1 cellular context compared by ENCODE assay signal in the genomic region with DNA sequence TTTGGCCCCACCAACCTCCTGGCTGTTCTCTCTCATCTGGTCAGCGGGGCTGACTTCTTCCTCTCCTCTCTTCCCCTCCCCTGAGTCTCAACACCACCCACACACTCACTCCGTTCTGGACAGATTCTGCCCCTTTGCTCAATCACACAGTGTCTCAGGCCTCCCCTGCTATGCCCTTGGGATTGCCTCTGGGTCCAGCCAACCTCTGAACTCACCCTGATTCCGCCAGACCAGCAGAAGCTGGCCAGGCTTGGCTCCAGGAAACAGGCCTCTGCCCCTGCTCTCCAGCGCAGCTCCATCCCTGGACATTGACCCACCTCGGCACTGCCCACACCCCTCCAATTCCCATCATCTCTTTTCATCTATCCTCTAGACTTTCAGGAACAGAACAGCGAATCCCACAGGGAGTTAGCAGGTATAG.
TF ChIP-seq lines count a peak whose summit lies in the region.

No MANE protein-coding gene starts in this region.

TF ChIP-seq in HepG2, 621 proteins besides CTCF, POLR2A, EP300 and RAD21 (continued from another document and continues in another):
- TF ChIP-seq, protein P1, sequence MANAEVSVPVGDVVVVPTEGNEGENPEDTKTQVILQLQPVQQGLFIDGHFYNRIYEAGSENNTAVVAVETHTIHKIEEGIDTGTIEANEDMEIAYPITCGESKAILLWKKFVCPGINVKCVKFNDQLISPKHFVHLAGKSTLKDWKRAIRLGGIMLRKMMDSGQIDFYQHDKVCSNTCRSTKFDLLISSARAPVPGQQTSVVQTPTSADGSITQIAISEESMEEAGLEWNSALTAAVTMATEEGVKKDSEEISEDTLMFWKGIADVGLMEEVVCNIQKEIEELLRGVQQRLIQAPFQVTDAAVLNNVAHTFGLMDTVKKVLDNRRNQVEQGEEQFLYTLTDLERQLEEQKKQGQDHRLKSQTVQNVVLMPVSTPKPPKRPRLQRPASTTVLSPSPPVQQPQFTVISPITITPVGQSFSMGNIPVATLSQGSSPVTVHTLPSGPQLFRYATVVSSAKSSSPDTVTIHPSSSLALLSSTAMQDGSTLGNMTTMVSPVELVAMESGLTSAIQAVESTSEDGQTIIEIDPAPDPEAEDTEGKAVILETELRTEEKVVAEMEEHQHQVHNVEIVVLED (CRISPR knock-in tag; IDR thresholded peaks at IDR 0.05; ENCODE audit: borderline replicate concordance): no peak
- TF ChIP-seq KDM1A (CRISPR knock-in tag; IDR thresholded peaks at IDR 0.05) (0 out of 2 replicates have a peak, but pooled peaks have one; percentile 47), BHLHE40 (IDR thresholded peaks at IDR 0.05; ENCODE audit: low read length) (no peak), ZNF674 (CRISPR knock-in tag; IDR thresholded peaks at IDR 0.05; ENCODE audit: low read depth) (no peak), ZNF496 (CRISPR knock-in tag; IDR thresholded peaks at IDR 0.05; ENCODE audit: insufficient replicate concordance) (no peak), HOXA3 (CRISPR knock-in tag; IDR thresholded peaks at IDR 0.05) (peak; percentile 41; the same call in 1 of the 2 replicates), ZNF607 (CRISPR knock-in tag; IDR thresholded peaks at IDR 0.05; ENCODE audit: borderline replicate concordance) (no peak), ZNF337 (CRISPR knock-in tag; IDR thresholded peaks at IDR 0.05; ENCODE audit: borderline replicate concordance, low read depth) (no peak), LCORL (IDR thresholded peaks at IDR 0.05) (no peak), LCORL (CRISPR knock-in tag; IDR thresholded peaks at IDR 0.05) (peak; percentile 48; the same call in 1 of the 2 replicates), KAT8 (CRISPR knock-in tag; IDR thresholded peaks at IDR 0.05) (no peak), ARNT (IDR thresholded peaks at IDR 0.05) (no peak), BORCS8-MEF2B (CRISPR knock-in tag; IDR thresholded peaks at IDR 0.05) (no peak), POLR2G (IDR thresholded peaks at IDR 0.05; ENCODE audit: low read depth, low read length) (no peak), ZNF598 (CRISPR knock-in tag; IDR thresholded peaks at IDR 0.05; ENCODE audit: borderline replicate concordance) (0 out of 2 replicates have a peak, but pooled peaks have one; percentile 50), ZNF292 (CRISPR knock-in tag; IDR thresholded peaks at IDR 0.05; ENCODE audit: borderline replicate concordance, low read depth) (peak; percentile 74; the same call in 1 of the 2 replicates), SALL1 (CRISPR knock-in tag; IDR thresholded peaks at IDR 0.05) (peak; percentile 48; the same call in 1 of the 2 replicates), MBD4 (IDR thresholded peaks at IDR 0.05; ENCODE audit: borderline replicate concordance, low read length) (no peak), ZNF839 (CRISPR knock-in tag; IDR thresholded peaks at IDR 0.05; ENCODE audit: borderline replicate concordance) (no peak), CHD2 (IDR thresholded peaks at IDR 0.05; ENCODE audit: low read depth, low read length) (no peak), SSRP1 (CRISPR knock-in tag; IDR thresholded peaks at IDR 0.05) (no peak), CBFB (CRISPR knock-in tag; IDR thresholded peaks at IDR 0.05) (no peak), SIN3A (IDR thresholded peaks at IDR 0.05; ENCODE audit: borderline replicate concordance, low read depth, low read length) (no peak), CAMTA2 (CRISPR knock-in tag; IDR thresholded peaks at IDR 0.05; ENCODE audit: borderline replicate concordance) (no peak), ZNF552 (CRISPR knock-in tag; IDR thresholded peaks at IDR 0.05; ENCODE audit: borderline replicate concordance) (no peak), ZFY (CRISPR knock-in tag; IDR thresholded peaks at IDR 0.05) (peak; percentile 68), ELF3 (CRISPR knock-in tag; IDR thresholded peaks at IDR 0.05) (peak; percentile 48; the same call in 1 of the 2 replicates), PHB2 (IDR thresholded peaks at IDR 0.05; ENCODE audit: partially characterized antibody) (no peak), NKX3-1 (CRISPR knock-in tag; IDR thresholded peaks at IDR 0.05) (no peak), STAG1 (CRISPR knock-in tag; IDR thresholded peaks at IDR 0.05) (peak; percentile 29; the same call in 1 of the 2 replicates), ZNF589 (CRISPR knock-in tag; conservative IDR thresholded peaks at IDR 0.05) (no peak), PHF21A (CRISPR knock-in tag; IDR thresholded peaks at IDR 0.05) (peak; percentile 64; the same call in 1 of the 2 replicates), ZZZ3 (CRISPR knock-in tag; IDR thresholded peaks at IDR 0.05; ENCODE audit: borderline replicate concordance) (no peak), ATAD3A (CRISPR knock-in tag; IDR thresholded peaks at IDR 0.05) (no peak), ZNF383 (CRISPR knock-in tag; IDR thresholded peaks at IDR 0.05; ENCODE audit: borderline replicate concordance) (no peak), SP140L (CRISPR knock-in tag; IDR thresholded peaks at IDR 0.05; ENCODE audit: borderline replicate concordance) (no peak), REPIN1 (CRISPR knock-in tag; IDR thresholded peaks at IDR 0.05; ENCODE audit: borderline replicate concordance, low read depth) (0 out of 2 replicates have a peak, but pooled peaks have one; percentile 44), ZSCAN31 (CRISPR knock-in tag; IDR thresholded peaks at IDR 0.05; ENCODE audit: low read depth) (no peak), EHMT2 (IDR thresholded peaks at IDR 0.05; ENCODE audit: borderline replicate concordance, low read depth, low read length) (no peak), ELF1 (CRISPR knock-in tag; IDR thresholded peaks at IDR 0.05) (0 out of 2 replicates have a peak, but pooled peaks have one; percentile 33), NRL (CRISPR knock-in tag; IDR thresholded peaks at IDR 0.05; ENCODE audit: borderline replicate concordance) (no peak), ZNF10 (CRISPR knock-in tag; IDR thresholded peaks at IDR 0.05; ENCODE audit: borderline replicate concordance, low read depth) (no peak), MLLT10 (CRISPR knock-in tag; IDR thresholded peaks at IDR 0.05) (no peak), ZNF263 (CRISPR knock-in tag; IDR thresholded peaks at IDR 0.05) (peak; percentile 33; the same call in 1 of the 2 replicates), SRF (IDR thresholded peaks at IDR 0.05; ENCODE audit: low read depth, low read length) (no peak)
- TF ChIP-seq, protein P2, sequence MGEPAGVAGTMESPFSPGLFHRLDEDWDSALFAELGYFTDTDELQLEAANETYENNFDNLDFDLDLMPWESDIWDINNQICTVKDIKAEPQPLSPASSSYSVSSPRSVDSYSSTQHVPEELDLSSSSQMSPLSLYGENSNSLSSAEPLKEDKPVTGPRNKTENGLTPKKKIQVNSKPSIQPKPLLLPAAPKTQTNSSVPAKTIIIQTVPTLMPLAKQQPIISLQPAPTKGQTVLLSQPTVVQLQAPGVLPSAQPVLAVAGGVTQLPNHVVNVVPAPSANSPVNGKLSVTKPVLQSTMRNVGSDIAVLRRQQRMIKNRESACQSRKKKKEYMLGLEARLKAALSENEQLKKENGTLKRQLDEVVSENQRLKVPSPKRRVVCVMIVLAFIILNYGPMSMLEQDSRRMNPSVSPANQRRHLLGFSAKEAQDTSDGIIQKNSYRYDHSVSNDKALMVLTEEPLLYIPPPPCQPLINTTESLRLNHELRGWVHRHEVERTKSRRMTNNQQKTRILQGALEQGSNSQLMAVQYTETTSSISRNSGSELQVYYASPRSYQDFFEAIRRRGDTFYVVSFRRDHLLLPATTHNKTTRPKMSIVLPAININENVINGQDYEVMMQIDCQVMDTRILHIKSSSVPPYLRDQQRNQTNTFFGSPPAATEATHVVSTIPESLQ (CRISPR knock-in tag; conservative IDR thresholded peaks at IDR 0.05): no peak
- TF ChIP-seq, protein P3, sequence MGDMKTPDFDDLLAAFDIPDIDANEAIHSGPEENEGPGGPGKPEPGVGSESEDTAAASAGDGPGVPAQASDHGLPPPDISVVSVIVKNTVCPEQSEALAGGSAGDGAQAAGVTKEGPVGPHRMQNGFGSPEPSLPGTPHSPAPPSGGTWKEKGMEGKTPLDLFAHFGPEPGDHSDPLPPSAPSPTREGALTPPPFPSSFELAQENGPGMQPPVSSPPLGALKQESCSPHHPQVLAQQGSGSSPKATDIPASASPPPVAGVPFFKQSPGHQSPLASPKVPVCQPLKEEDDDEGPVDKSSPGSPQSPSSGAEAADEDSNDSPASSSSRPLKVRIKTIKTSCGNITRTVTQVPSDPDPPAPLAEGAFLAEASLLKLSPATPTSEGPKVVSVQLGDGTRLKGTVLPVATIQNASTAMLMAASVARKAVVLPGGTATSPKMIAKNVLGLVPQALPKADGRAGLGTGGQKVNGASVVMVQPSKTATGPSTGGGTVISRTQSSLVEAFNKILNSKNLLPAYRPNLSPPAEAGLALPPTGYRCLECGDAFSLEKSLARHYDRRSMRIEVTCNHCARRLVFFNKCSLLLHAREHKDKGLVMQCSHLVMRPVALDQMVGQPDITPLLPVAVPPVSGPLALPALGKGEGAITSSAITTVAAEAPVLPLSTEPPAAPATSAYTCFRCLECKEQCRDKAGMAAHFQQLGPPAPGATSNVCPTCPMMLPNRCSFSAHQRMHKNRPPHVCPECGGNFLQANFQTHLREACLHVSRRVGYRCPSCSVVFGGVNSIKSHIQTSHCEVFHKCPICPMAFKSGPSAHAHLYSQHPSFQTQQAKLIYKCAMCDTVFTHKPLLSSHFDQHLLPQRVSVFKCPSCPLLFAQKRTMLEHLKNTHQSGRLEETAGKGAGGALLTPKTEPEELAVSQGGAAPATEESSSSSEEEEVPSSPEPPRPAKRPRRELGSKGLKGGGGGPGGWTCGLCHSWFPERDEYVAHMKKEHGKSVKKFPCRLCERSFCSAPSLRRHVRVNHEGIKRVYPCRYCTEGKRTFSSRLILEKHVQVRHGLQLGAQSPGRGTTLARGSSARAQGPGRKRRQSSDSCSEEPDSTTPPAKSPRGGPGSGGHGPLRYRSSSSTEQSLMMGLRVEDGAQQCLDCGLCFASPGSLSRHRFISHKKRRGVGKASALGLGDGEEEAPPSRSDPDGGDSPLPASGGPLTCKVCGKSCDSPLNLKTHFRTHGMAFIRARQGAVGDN (CRISPR knock-in tag; IDR thresholded peaks at IDR 0.05): peak; percentile 88
- TF ChIP-seq, protein P4, sequence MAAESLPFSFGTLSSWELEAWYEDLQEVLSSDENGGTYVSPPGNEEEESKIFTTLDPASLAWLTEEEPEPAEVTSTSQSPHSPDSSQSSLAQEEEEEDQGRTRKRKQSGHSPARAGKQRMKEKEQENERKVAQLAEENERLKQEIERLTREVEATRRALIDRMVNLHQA (CRISPR knock-in tag; IDR thresholded peaks at IDR 0.05): no peak
- TF ChIP-seq, protein P5, sequence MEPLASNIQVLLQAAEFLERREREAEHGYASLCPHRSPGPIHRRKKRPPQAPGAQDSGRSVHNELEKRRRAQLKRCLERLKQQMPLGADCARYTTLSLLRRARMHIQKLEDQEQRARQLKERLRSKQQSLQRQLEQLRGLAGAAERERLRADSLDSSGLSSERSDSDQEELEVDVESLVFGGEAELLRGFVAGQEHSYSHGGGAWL (CRISPR knock-in tag; IDR thresholded peaks at IDR 0.05): no peak
- TF ChIP-seq, protein P6, sequence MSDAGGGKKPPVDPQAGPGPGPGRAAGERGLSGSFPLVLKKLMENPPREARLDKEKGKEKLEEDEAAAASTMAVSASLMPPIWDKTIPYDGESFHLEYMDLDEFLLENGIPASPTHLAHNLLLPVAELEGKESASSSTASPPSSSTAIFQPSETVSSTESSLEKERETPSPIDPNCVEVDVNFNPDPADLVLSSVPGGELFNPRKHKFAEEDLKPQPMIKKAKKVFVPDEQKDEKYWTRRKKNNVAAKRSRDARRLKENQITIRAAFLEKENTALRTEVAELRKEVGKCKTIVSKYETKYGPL (CRISPR knock-in tag; IDR thresholded peaks at IDR 0.05): no peak
- TF ChIP-seq, protein P7, sequence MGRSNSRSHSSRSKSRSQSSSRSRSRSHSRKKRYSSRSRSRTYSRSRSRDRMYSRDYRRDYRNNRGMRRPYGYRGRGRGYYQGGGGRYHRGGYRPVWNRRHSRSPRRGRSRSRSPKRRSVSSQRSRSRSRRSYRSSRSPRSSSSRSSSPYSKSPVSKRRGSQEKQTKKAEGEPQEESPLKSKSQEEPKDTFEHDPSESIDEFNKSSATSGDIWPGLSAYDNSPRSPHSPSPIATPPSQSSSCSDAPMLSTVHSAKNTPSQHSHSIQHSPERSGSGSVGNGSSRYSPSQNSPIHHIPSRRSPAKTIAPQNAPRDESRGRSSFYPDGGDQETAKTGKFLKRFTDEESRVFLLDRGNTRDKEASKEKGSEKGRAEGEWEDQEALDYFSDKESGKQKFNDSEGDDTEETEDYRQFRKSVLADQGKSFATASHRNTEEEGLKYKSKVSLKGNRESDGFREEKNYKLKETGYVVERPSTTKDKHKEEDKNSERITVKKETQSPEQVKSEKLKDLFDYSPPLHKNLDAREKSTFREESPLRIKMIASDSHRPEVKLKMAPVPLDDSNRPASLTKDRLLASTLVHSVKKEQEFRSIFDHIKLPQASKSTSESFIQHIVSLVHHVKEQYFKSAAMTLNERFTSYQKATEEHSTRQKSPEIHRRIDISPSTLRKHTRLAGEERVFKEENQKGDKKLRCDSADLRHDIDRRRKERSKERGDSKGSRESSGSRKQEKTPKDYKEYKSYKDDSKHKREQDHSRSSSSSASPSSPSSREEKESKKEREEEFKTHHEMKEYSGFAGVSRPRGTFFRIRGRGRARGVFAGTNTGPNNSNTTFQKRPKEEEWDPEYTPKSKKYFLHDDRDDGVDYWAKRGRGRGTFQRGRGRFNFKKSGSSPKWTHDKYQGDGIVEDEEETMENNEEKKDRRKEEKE (IDR thresholded peaks at IDR 0.05): no peak
- TF ChIP-seq, protein P8, sequence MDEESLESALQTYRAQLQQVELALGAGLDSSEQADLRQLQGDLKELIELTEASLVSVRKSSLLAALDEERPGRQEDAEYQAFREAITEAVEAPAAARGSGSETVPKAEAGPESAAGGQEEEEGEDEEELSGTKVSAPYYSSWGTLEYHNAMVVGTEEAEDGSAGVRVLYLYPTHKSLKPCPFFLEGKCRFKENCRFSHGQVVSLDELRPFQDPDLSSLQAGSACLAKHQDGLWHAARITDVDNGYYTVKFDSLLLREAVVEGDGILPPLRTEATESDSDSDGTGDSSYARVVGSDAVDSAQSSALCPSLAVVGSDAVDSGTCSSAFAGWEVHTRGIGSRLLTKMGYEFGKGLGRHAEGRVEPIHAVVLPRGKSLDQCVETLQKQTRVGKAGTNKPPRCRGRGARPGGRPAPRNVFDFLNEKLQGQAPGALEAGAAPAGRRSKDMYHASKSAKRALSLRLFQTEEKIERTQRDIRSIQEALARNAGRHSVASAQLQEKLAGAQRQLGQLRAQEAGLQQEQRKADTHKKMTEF (CRISPR knock-in tag; IDR thresholded peaks at IDR 0.05): peak; percentile 24; the same call in 1 of the 2 replicates
- TF ChIP-seq, protein P9, sequence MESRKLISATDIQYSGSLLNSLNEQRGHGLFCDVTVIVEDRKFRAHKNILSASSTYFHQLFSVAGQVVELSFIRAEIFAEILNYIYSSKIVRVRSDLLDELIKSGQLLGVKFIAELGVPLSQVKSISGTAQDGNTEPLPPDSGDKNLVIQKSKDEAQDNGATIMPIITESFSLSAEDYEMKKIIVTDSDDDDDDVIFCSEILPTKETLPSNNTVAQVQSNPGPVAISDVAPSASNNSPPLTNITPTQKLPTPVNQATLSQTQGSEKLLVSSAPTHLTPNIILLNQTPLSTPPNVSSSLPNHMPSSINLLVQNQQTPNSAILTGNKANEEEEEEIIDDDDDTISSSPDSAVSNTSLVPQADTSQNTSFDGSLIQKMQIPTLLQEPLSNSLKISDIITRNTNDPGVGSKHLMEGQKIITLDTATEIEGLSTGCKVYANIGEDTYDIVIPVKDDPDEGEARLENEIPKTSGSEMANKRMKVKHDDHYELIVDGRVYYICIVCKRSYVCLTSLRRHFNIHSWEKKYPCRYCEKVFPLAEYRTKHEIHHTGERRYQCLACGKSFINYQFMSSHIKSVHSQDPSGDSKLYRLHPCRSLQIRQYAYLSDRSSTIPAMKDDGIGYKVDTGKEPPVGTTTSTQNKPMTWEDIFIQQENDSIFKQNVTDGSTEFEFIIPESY (CRISPR knock-in tag; IDR thresholded peaks at IDR 0.05): peak; percentile 69; the same call in 1 of the 2 replicates
